10 cellular contexts compared by ENCODE assay signal in the genomic region with DNA sequence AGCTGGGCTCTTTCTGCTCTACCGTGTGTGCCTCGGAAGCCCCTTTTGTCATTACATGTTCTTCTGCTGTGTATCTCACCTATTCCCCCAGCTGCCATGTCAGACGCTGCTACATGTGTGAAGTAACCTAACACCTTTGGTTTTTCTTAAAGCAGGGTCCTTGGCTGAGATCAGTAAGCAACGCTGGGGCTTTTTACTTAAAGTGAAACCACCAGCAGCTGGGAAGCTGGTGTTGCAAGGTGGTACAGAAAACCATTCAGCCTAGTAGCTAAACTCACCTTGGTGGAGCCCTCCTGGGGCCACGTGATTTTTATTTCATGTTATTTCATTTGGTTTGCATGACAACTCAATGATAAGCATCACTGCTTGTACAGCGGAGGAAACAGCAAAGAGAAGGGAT.
DNase-seq lines count a peak whose midpoint lies in the region; ATAC-seq and TF ChIP-seq lines count a peak whose summit lies in the region.
"Had no signal": no experiment of that assay in that cellular context is flagged by ENCODE, and none has a peak within 500 bp of the region (broad histone marks: within the 10 kb centered on the region; RNA-seq: fewer than 3 reads in every experiment).

No MANE protein-coding gene starts in this region.

- no peaks in the 10 kb centered on the region for H3K9me3 Mint-ChIP-seq in activated CD8-positive, alpha-beta memory T cell treated with anti-CD3 and anti-CD28 coated beads, Interleukin-2, amount 10 ng/mL, durations not matched to agents 7 days and 5 days (ENCODE audit: low read depth)
- H3K9me3 Mint-ChIP-seq in stimulated activated memory B cell treated with anti-CD40 and anti-IgM and Interleukin-4, amounts not matched to agents 10 μg/mL and 1 μg/mL and 100 μg/mL, for 72 hours, result no peaks in the 10 kb centered on the region
- H3K9me3 Mint-ChIP-seq in progenitor cell of endocrine pancreas (ENCODE audit: low read depth), result peaks cover under 1% of the 10 kb centered on the region

- CTCF ChIA-PET in activated CD8-positive, alpha-beta memory T cell treated with anti-CD3 and anti-CD28 coated beads, Interleukin-2, amount 10 ng/mL, durations not matched to agents 7 days and 5 days (lab: Charles Lee), result interaction anchor here (0.8 to 2.9 kb wide), 10 partner anchors 8 to 111 kb away, joined by 3 to 12 read pairs (median 7); no protein-coding TSS in a partner anchor

- H3K27me3 Mint-ChIP-seq in activated CD8-positive, alpha-beta memory T cell treated with anti-CD3 and anti-CD28 coated beads, Interleukin-2, amount 10 ng/mL, durations not matched to agents 7 days and 5 days, result no peaks in the 10 kb centered on the region
- no peaks in the 10 kb centered on the region for H3K27me3 Mint-ChIP-seq in stimulated activated memory B cell treated with anti-CD40 and anti-IgM and Interleukin-4, amounts not matched to agents 10 μg/mL and 1 μg/mL and 100 μg/mL, for 72 hours
- H3K27me3 Mint-ChIP-seq in progenitor cell of endocrine pancreas, result peaks cover 4% of the 10 kb centered on the region

- H3K4me3 Mint-ChIP-seq in activated CD8-positive, alpha-beta memory T cell treated with anti-CD3 and anti-CD28 coated beads, Interleukin-2, amount 10 ng/mL, durations not matched to agents 7 days and 5 days, result peak overlapping the region; percentile 70
- H3K4me3 Mint-ChIP-seq in stimulated activated memory B cell treated with anti-CD40 and anti-IgM and Interleukin-4, amounts not matched to agents 10 μg/mL and 1 μg/mL and 100 μg/mL, for 72 hours, result peak overlapping the region; percentile 42
- H3K4me3 Mint-ChIP-seq in progenitor cell of endocrine pancreas (ENCODE audit: low read depth), result no peak overlapping the region

- DNase-seq in activated CD8-positive, alpha-beta memory T cell treated with anti-CD3 and anti-CD28 coated beads, Interleukin-2, amount 10 ng/mL, durations not matched to agents 7 days and 5 days, result peak; percentile 77
- DNase-seq in activated CD8-positive, alpha-beta memory T cell treated with anti-CD3 and anti-CD28 coated beads, Interleukin-2, amount 50 U/mL, for 4 hours, result no peak
- peak; percentile 10 for DNase-seq in Jurkat, Clone E6-1 (ENCODE audit: low read depth, low spot score)
- DNase-seq in progenitor cell of endocrine pancreas (ENCODE audit: low spot score, unreplicated experiment), result no peak
- no peak for DNase-seq in NCI-H526 treated with DMSO at 0.1 percent for 48 hours (lab: John Stamatoyannopoulos, UW)
- no peak for DNase-seq in iPS-NIHi7 (ENCODE audit: extremely low spot score)
- DNase-seq: kidney, NCI-H82 had no signal

- peak overlapping the region; percentile 85 for H3K27ac Mint-ChIP-seq in activated CD8-positive, alpha-beta memory T cell treated with anti-CD3 and anti-CD28 coated beads, Interleukin-2, amount 10 ng/mL, durations not matched to agents 7 days and 5 days
- peak overlapping the region; percentile 81 for H3K27ac Mint-ChIP-seq in stimulated activated memory B cell treated with anti-CD40 and anti-IgM and Interleukin-4, amounts not matched to agents 10 μg/mL and 1 μg/mL and 100 μg/mL, for 72 hours
- H3K27ac Mint-ChIP-seq in progenitor cell of endocrine pancreas, result no peak overlapping the region

- H3K4me1 Mint-ChIP-seq in activated CD8-positive, alpha-beta memory T cell treated with anti-CD3 and anti-CD28 coated beads, Interleukin-2, amount 10 ng/mL, durations not matched to agents 7 days and 5 days, result peaks cover 73% of the 10 kb centered on the region
- peaks cover 92% of the 10 kb centered on the region for H3K4me1 Mint-ChIP-seq in stimulated activated memory B cell treated with anti-CD40 and anti-IgM and Interleukin-4, amounts not matched to agents 10 μg/mL and 1 μg/mL and 100 μg/mL, for 72 hours
- no peaks in the 10 kb centered on the region for H3K4me1 Mint-ChIP-seq in progenitor cell of endocrine pancreas (ENCODE audit: low read depth)

- H3K36me3 Mint-ChIP-seq in activated CD8-positive, alpha-beta memory T cell treated with anti-CD3 and anti-CD28 coated beads, Interleukin-2, amount 10 ng/mL, durations not matched to agents 7 days and 5 days, result peaks cover 24% of the 10 kb centered on the region
- peaks cover 35% of the 10 kb centered on the region for H3K36me3 Mint-ChIP-seq in stimulated activated memory B cell treated with anti-CD40 and anti-IgM and Interleukin-4, amounts not matched to agents 10 μg/mL and 1 μg/mL and 100 μg/mL, for 72 hours
- H3K36me3 Mint-ChIP-seq in progenitor cell of endocrine pancreas (ENCODE audit: insufficient read depth), result no peaks in the 10 kb centered on the region

- ATAC-seq in activated CD8-positive, alpha-beta memory T cell treated with anti-CD3 and anti-CD28 coated beads, Interleukin-2, amount 10 ng/mL, durations not matched to agents 7 days and 5 days, result peak; percentile 76
- ATAC-seq in HG02610 (IDR thresholded peaks at IDR 0.05; ENCODE audit: unreplicated experiment), result peak; percentile 57
- peak; percentile 73 for ATAC-seq in stimulated activated memory B cell treated with anti-CD40 and anti-IgM and Interleukin-4, amounts not matched to agents 10 μg/mL and 1 μg/mL and 100 μg/mL, for 72 hours

- no peak for TF ChIP-seq CTCF in progenitor cell of endocrine pancreas (IDR thresholded peaks at IDR 0.05; ENCODE audit: unreplicated experiment)

- no peak overlapping the region for H3K4me3 ChIP-seq in Jurkat, Clone E6-1 (ENCODE audit: low read length)

Comparison
In these comparisons a context has a peak if more than half of its experiments do, and no peak if none do; other contexts are left out.
1. DNase-seq: peak in activated CD8-positive, alpha-beta memory T cell treated with anti-CD3 and anti-CD28 coated beads, Interleukin-2, amount 10 ng/mL, durations not matched to agents 7 days and 5 days (single experiment) and Jurkat, Clone E6-1 (single experiment); none in activated CD8-positive, alpha-beta memory T cell treated with anti-CD3 and anti-CD28 coated beads, Interleukin-2, amount 50 U/mL, for 4 hours (single experiment), progenitor cell of endocrine pancreas (single experiment), NCI-H526 treated with DMSO at 0.1 percent for 48 hours (single experiment) and iPS-NIHi7 (single experiment).
2. Peak in every context shown above with its lines, with median percentiles within 50 percentile points of each other: ATAC-seq.